Comparison of ENCODE assay signal across 19 cellular contexts in genomic region chrX:9372866-9373265, GRCh38.
DNase-seq lines count a peak whose midpoint lies in the region; ATAC-seq and TF ChIP-seq lines count a peak whose summit lies in the region.
"Had no signal": no experiment of that assay in that cellular context is flagged by ENCODE, and none has a peak within 500 bp of the region (broad histone marks: within the 10 kb centered on the region; RNA-seq: fewer than 3 reads in every experiment).

No MANE protein-coding gene starts in this region.

- peaks cover 4 to 10% (median 8%) of the 10 kb centered on the region in 4 donors for H3K4me1 ChIP-seq in liver (ENCODE audit: control insufficient read depth in 4 of 4, insufficient read depth in 4 of 4, low read length in 3 of 4)
- H3K4me1 ChIP-seq: Caco-2 had no signal

- no peaks in the 10 kb centered on the region for H3K27me3 Mint-ChIP-seq in activated naive CD8-positive, alpha-beta T cell
- no peaks in the 10 kb centered on the region for H3K27me3 Mint-ChIP-seq in activated naive CD8-positive, alpha-beta T cell treated with anti-CD3 and anti-CD28 coated beads, Interleukin-2, amount 50 U/mL, for 24 hours
- H3K27me3 Mint-ChIP-seq in neural crest cell (ENCODE audit: low read depth): peaks cover 2% of the 10 kb centered on the region
- H3K27me3 Mint-ChIP-seq: B cell; CD4-positive, alpha-beta T cell had no signal

- 70% methylated on average over 11 of the region's 11 CpGs for WGBS in liver

- H3K9me3 Mint-ChIP-seq in activated naive CD8-positive, alpha-beta T cell (ENCODE audit: low read depth): no peaks in the 10 kb centered on the region
- H3K9me3 Mint-ChIP-seq in activated naive CD8-positive, alpha-beta T cell treated with anti-CD3 and anti-CD28 coated beads, Interleukin-2, amount 50 U/mL, for 24 hours: no peaks in the 10 kb centered on the region
- H3K9me3 Mint-ChIP-seq in neural crest cell: peaks cover 11% of the 10 kb centered on the region
- H3K9me3 Mint-ChIP-seq: CD4-positive, alpha-beta T cell; CD8-positive, alpha-beta T cell had no signal

- no peaks in the 10 kb centered on the region for H3K36me3 Mint-ChIP-seq in activated naive CD8-positive, alpha-beta T cell
- no peaks in the 10 kb centered on the region for H3K36me3 Mint-ChIP-seq in activated naive CD8-positive, alpha-beta T cell treated with anti-CD3 and anti-CD28 coated beads, Interleukin-2, amount 50 U/mL, for 24 hours (ENCODE audit: low read depth)
- no peaks in the 10 kb centered on the region for H3K36me3 Mint-ChIP-seq in neural crest cell (ENCODE audit: low read depth)
- H3K36me3 Mint-ChIP-seq: CD8-positive, alpha-beta T cell had no signal

- TF ChIP-seq RAD21 in liver (IDR thresholded peaks at IDR 0.05): peak in 1 of 2 donors; percentile 19

- no peak overlapping the region for H3K27ac ChIP-seq in liver (ENCODE audit: low read depth in 1 of 2, low read length in 2 of 2)
- H3K27ac ChIP-seq: 22Rv1; A549; BLaER1 treated with 17β-estradiol and CSF1 and Interleukin-3, amounts not matched to agents 10 nM and 100 nM; C4-2B had no signal

- peaks cover 11% of the 10 kb centered on the region for H3K4me1 Mint-ChIP-seq in activated naive CD8-positive, alpha-beta T cell (ENCODE audit: low read depth)
- H3K4me1 Mint-ChIP-seq in activated naive CD8-positive, alpha-beta T cell treated with anti-CD3 and anti-CD28 coated beads, Interleukin-2, amount 50 U/mL, for 24 hours: peaks cover 16% of the 10 kb centered on the region
- H3K4me1 Mint-ChIP-seq in neural crest cell: no peaks in the 10 kb centered on the region
- H3K4me1 Mint-ChIP-seq: B cell had no signal

- no peak overlapping the region for H3K4me3 Mint-ChIP-seq in activated naive CD8-positive, alpha-beta T cell
- no peak overlapping the region for H3K4me3 Mint-ChIP-seq in activated naive CD8-positive, alpha-beta T cell treated with anti-CD3 and anti-CD28 coated beads, Interleukin-2, amount 50 U/mL, for 24 hours
- no peak overlapping the region for H3K4me3 Mint-ChIP-seq in neural crest cell
- H3K4me3 Mint-ChIP-seq: B cell; CD4-positive, alpha-beta T cell; CD8-positive, alpha-beta T cell had no signal

- no peaks in the 10 kb centered on the region for H3K9me3 ChIP-seq in liver (ENCODE audit: control insufficient read depth in 4 of 4, low read length in 3 of 4)
- H3K9me3 ChIP-seq: A549, Caco-2 had no signal

- no peak for ATAC-seq in activated naive CD8-positive, alpha-beta T cell treated with anti-CD3 and anti-CD28 coated beads, Interleukin-2, amount 50 U/mL, for 24 hours
- ATAC-seq in left lobe of liver: peak; percentile 75
- ATAC-seq: A549; CD8-positive, alpha-beta T cell had no signal

- TF ChIP-seq CTCF in liver (IDR thresholded peaks at IDR 0.05; ENCODE audit: low read depth, low read length, missing input control): no peak
- no peak for TF ChIP-seq CTCF in neural crest cell (conservative IDR thresholded peaks at IDR 0.05)

- peak overlapping the region; percentile 16 for H3K27ac Mint-ChIP-seq in activated naive CD8-positive, alpha-beta T cell
- H3K27ac Mint-ChIP-seq in activated naive CD8-positive, alpha-beta T cell treated with anti-CD3 and anti-CD28 coated beads, Interleukin-2, amount 50 U/mL, for 24 hours: no peak overlapping the region
- H3K27ac Mint-ChIP-seq in neural crest cell (ENCODE audit: unreplicated experiment): peak overlapping the region; percentile 73
- H3K27ac Mint-ChIP-seq: B cell; CD4-positive, alpha-beta T cell; CD8-positive, alpha-beta T cell had no signal

- no peaks in the 10 kb centered on the region for H3K27me3 ChIP-seq in liver (ENCODE audit: control insufficient read depth in 4 of 4, insufficient read depth in 4 of 4, low read length in 3 of 4)
- H3K27me3 ChIP-seq: BLaER1 treated with 17β-estradiol and CSF1 and Interleukin-3, amounts not matched to agents 10 nM and 100 nM had no signal

- H3K4me3 ChIP-seq in liver (ENCODE audit: low read depth in 1 of 3, low read length in 3 of 3): no peak overlapping the region
- H3K4me3 ChIP-seq: A549; BLaER1 treated with 17β-estradiol and CSF1 and Interleukin-3, amounts not matched to agents 10 nM and 100 nM had no signal

- no peaks in the 10 kb centered on the region for H3K36me3 ChIP-seq in liver (ENCODE audit: control insufficient read depth in 4 of 4, insufficient read depth in 3 of 4, low read depth in 1 of 4, low read length in 3 of 4)
- H3K36me3 ChIP-seq: BLaER1 treated with 17β-estradiol and CSF1 and Interleukin-3, amounts not matched to agents 10 nM and 100 nM had no signal

- no peak for DNase-seq in activated naive CD8-positive, alpha-beta T cell treated with anti-CD3 and anti-CD28 coated beads, Interleukin-2, amount 50 U/mL, for 24 hours
- DNase-seq in left lobe of liver (ENCODE audit: low spot score) (peak; percentile 50), neural crest cell (ENCODE audit: low read depth, low spot score) (no peak), NCI-H526 (lab: John Stamatoyannopoulos, UW) (no peak), HK-2 (ENCODE audit: unreplicated experiment) (no peak)
- DNase-seq: AML-193; Caco-2; Calu3; CD4-positive, alpha-beta T cell; CD8-positive, alpha-beta T cell; DMS79 treated with DMSO at 0.1 percent for 48 hours; GF-D8 had no signal

- no peak overlapping the region for H3K9ac ChIP-seq in liver (ENCODE audit: low read depth in 1 of 2, low read length in 2 of 2)
- H3K9ac ChIP-seq: BLaER1 treated with 17β-estradiol and CSF1 and Interleukin-3, amounts not matched to agents 10 nM and 100 nM had no signal

TF ChIP-seq in liver, 16 proteins besides CTCF, POLR2A, EP300 and RAD21:
- TF ChIP-seq GABPA (IDR thresholded peaks at IDR 0.05 in 1 of 2, conservative IDR thresholded peaks at IDR 0.05 in 1 of 2): no peak
- peak; percentile 41 for TF ChIP-seq SP1 (IDR thresholded peaks at IDR 0.05)
- TF ChIP-seq FOXA1 (IDR thresholded peaks at IDR 0.05): no peak
- peak; percentile 31 to 55 for TF ChIP-seq HNF4A (conservative IDR thresholded peaks at IDR 0.05)
- no peak for TF ChIP-seq JUND (IDR thresholded peaks at IDR 0.05)
- TF ChIP-seq YY1 (IDR thresholded peaks at IDR 0.05): no peak
- no peak for TF ChIP-seq HNF4G (IDR thresholded peaks at IDR 0.05)
- no peak for TF ChIP-seq ZBTB33 (IDR thresholded peaks at IDR 0.05)
